2 cellular contexts compared by ENCODE assay signal in genomic region chr7:122689346-122690109, GRCh38.
TF ChIP-seq lines count a peak whose summit lies in the region.

No MANE protein-coding gene starts in this region.

TF ChIP-seq in GM23338, 12 proteins besides CTCF, POLR2A, EP300 and RAD21:
- TF ChIP-seq POLR2AphosphoS5 (IDR thresholded peaks at IDR 0.05; ENCODE audit: low read depth) = no peak
- TF ChIP-seq ZNF331 (CRISPR knock-in tag; IDR thresholded peaks at IDR 0.05; ENCODE audit: low read depth) = no peak
- no peak for TF ChIP-seq EZH2phosphoT487 (IDR thresholded peaks at IDR 0.05; ENCODE audit: unreplicated experiment)
- no peak for TF ChIP-seq ETS1 (IDR thresholded peaks at IDR 0.05)
- no peak for TF ChIP-seq ZNF114 (CRISPR knock-in tag; IDR thresholded peaks at IDR 0.05)

TF ChIP-seq in GM12878, 131 proteins besides CTCF, POLR2A, EP300 and RAD21:
- TF ChIP-seq ZSCAN29 (IDR thresholded peaks at IDR 0.05) (no peak), NFXL1 (IDR thresholded peaks at IDR 0.05; ENCODE audit: borderline replicate concordance) (no peak), RCOR1 (conservative IDR thresholded peaks at IDR 0.05; ENCODE audit: low read depth, low read length) (no peak), FOS (IDR thresholded peaks at IDR 0.05; ENCODE audit: borderline replicate concordance, extremely low read depth, insufficient read length) (no peak), POU2F2 (IDR thresholded peaks at IDR 0.05; ENCODE audit: borderline replicate concordance, low read depth, low read length) (no peak), KAT2A (conservative IDR thresholded peaks at IDR 0.05; ENCODE audit: control insufficient read depth, low read depth, low read length) (no peak), RUNX3 (IDR thresholded peaks at IDR 0.05; ENCODE audit: low read length) (no peak), NR2C1 (IDR thresholded peaks at IDR 0.05) (no peak), ZNF687 (IDR thresholded peaks at IDR 0.05) (no peak), SREBF2 (IDR thresholded peaks at IDR 0.05; ENCODE audit: low read length) (no peak), RB1 (IDR thresholded peaks at IDR 0.05; ENCODE audit: borderline replicate concordance) (no peak), YY1 (IDR thresholded peaks at IDR 0.05; ENCODE audit: low read depth, low read length) (no peak)
- TF ChIP-seq, protein P1, sequence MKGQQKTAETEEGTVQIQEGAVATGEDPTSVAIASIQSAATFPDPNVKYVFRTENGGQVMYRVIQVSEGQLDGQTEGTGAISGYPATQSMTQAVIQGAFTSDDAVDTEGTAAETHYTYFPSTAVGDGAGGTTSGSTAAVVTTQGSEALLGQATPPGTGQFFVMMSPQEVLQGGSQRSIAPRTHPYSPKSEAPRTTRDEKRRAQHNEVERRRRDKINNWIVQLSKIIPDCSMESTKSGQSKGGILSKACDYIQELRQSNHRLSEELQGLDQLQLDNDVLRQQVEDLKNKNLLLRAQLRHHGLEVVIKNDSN (IDR thresholded peaks at IDR 0.05; ENCODE audit: borderline replicate concordance, extremely low read length, insufficient read depth, low read depth, low read length) = no peak
